Comparison of ENCODE assay signal across 8 cellular contexts in the genomic region with DNA sequence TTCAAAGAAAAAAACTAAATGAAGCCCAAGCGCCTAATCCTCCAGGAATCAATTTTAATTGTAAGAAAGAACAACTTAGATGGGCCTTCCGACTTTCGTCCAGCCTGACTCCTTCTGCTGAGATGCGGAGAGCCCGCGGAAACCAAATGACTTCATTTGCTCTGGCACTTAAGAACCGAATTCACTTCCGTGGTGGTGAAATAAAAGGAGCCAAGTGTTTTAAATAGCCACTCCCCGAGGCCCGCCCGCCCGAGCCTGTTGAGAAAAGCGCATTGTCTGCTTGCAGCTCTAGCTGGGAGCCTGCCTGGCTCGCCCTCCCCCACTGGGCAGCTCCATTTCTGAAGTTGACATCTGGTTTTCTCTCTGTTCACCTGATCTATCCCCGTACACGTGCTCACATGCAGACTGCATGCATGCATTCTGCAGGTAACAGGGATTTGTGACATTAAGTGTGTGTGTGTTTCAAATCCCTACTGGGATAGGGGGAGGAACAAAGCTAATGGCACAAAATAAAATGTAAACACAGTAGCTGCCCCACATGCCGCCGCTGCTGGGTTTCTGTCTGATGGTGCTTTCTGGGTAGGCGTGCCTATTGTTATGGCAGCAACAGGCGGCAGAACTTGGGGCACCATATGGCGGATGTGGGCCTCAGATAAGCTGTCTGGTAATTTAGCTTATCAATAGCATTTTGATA. TPM values are rescaled to one million over a fixed set of nuclear protein-coding genes. Genes with fewer than 3 reads are reported as not detected.
DNase-seq lines count a peak whose midpoint lies in the region; FAIRE-seq and TF ChIP-seq lines count a peak whose summit lies in the region.

No MANE protein-coding gene starts in this region.

- no peak overlapping the region for H2AFZ ChIP-seq in neuronal stem cell (ENCODE audit: low read length)

- H4K8ac ChIP-seq in neuronal stem cell (ENCODE audit: low read depth, low read length): no peak overlapping the region

- no peak overlapping the region for H3K18ac ChIP-seq in neuronal stem cell (ENCODE audit: low read length)

- H2AK5ac ChIP-seq in neuronal stem cell (ENCODE audit: low read depth, low read length): no peak overlapping the region

- H3K4ac ChIP-seq in neuronal stem cell (ENCODE audit: low read length): no peak overlapping the region

- DNase-seq in EL (peak; percentile 90), NCI-H1694 treated with DMSO at 0.1 percent for 48 hours (lab: John Stamatoyannopoulos, UW) (peak; percentile 39), frontal cortex (ENCODE audit: low spot score in 2 of 2) (peak; percentile 48 to 63), neuronal stem cell (ENCODE audit: low spot score) (peak; percentile 85), cerebellar nuclear complex (lab: John Stamatoyannopoulos, UW) (no peak), GM13977 (ENCODE audit: low spot score) (no peak)
- DNase-seq in activated CD4-positive, alpha-beta T cell treated with anti-CD3 and anti-CD28 coated beads, Interleukin-2, amount 10 ng/mL, durations not matched to agents 7 days and 5 days: peak; percentile 23
- DNase-seq in effector memory CD4-positive, alpha-beta T cell: no peak

- H3K23ac ChIP-seq in neuronal stem cell (ENCODE audit: low read depth, low read length, poor library complexity): no peak overlapping the region

- peak overlapping the region; percentile 61 for H3K4me2 ChIP-seq in neuronal stem cell (ENCODE audit: insufficient read depth, low read length, poor library complexity, severe bottlenecking)

- H3K27me3 ChIP-seq in neuronal stem cell (ENCODE audit: control insufficient read depth in 3 of 3, insufficient read depth in 3 of 3, low read depth in 1 of 3, low read length in 3 of 3): no peaks in the 10 kb centered on the region
- peaks cover 14% of the 10 kb centered on the region for H3K27me3 ChIP-seq in effector memory CD4-positive, alpha-beta T cell (replicated peaks; ENCODE audit: control insufficient read depth, insufficient read depth, low read length, poor library complexity, severe bottlenecking)

- FAIRE-seq in frontal cortex (lab: Jason Lieb, UNC): no peak

- peak overlapping the region in 1 of 2 donors; percentile 8 for H3K4me3 ChIP-seq in neuronal stem cell (ENCODE audit: low read length in 2 of 2)
- no peak overlapping the region for H3K4me3 ChIP-seq in effector memory CD4-positive, alpha-beta T cell (ENCODE audit: insufficient read depth, low read depth, low read length, poor library complexity, severe bottlenecking)

- H3K4me1 Mint-ChIP-seq in activated CD4-positive, alpha-beta T cell treated with anti-CD3 and anti-CD28 coated beads, Interleukin-2, amount 10 ng/mL, durations not matched to agents 7 days and 5 days: peaks cover 12% of the 10 kb centered on the region

- H3K9me3 Mint-ChIP-seq in activated CD4-positive, alpha-beta T cell treated with anti-CD3 and anti-CD28 coated beads, Interleukin-2, amount 10 ng/mL, durations not matched to agents 7 days and 5 days: no peaks in the 10 kb centered on the region

- TF ChIP-seq CTCF in GM13977 (IDR thresholded peaks at IDR 0.05; ENCODE audit: extremely low read depth, insufficient read depth, missing control alignments): no peak

- H2BK15ac ChIP-seq in neuronal stem cell (ENCODE audit: low read length): no peak overlapping the region

- CTCF ChIA-PET in activated CD4-positive, alpha-beta T cell treated with anti-CD3 and anti-CD28 coated beads, Interleukin-2, amount 10 ng/mL, durations not matched to agents 7 days and 5 days (lab: Charles Lee): interaction anchor here (0.8 to 0.9 kb wide), 2 partner anchors 10 to 12 kb away, joined by 3 read pairs; no protein-coding TSS in a partner anchor

- POLR2A ChIA-PET in activated CD4-positive, alpha-beta T cell treated with anti-CD3 and anti-CD28 coated beads, Interleukin-2, amount 10 ng/mL, durations not matched to agents 7 days and 5 days (lab: Charles Lee): no interaction called here

- WGBS in neuronal stem cell (ENCODE audit: extremely low coverage in 2 of 2, insufficient read length in 2 of 2, insufficient replicate concordance in 1 of 2), 2 donors: no CpG with 5 or more reads among the region's 21 CpGs

- no peak overlapping the region for H4K91ac ChIP-seq in neuronal stem cell (ENCODE audit: low read depth, low read length, poor library complexity)

- peaks cover 35 to 67% of the 10 kb centered on the region in 2 donors for H3K4me1 ChIP-seq in neuronal stem cell (ENCODE audit: control insufficient read depth in 2 of 2, insufficient read depth in 1 of 2, low read depth in 1 of 2, low read length in 2 of 2)
- peaks cover 4% of the 10 kb centered on the region for H3K4me1 ChIP-seq in effector memory CD4-positive, alpha-beta T cell (ENCODE audit: control insufficient read depth, insufficient read depth, low read length, poor library complexity, severe bottlenecking)

- H3K14ac ChIP-seq in neuronal stem cell (ENCODE audit: low read length): no peak overlapping the region

- H3K27me3 Mint-ChIP-seq in activated CD4-positive, alpha-beta T cell treated with anti-CD3 and anti-CD28 coated beads, Interleukin-2, amount 10 ng/mL, durations not matched to agents 7 days and 5 days: peaks cover 90% of the 10 kb centered on the region

- H3K27ac Mint-ChIP-seq in activated CD4-positive, alpha-beta T cell treated with anti-CD3 and anti-CD28 coated beads, Interleukin-2, amount 10 ng/mL, durations not matched to agents 7 days and 5 days: no peak overlapping the region

- H3K79me1 ChIP-seq in neuronal stem cell (ENCODE audit: low read depth, low read length): peaks cover 5% of the 10 kb centered on the region

- H3K27ac ChIP-seq in neuronal stem cell (replicated peaks; ENCODE audit: low read length): peak overlapping the region; percentile 60
- no peak overlapping the region for H3K27ac ChIP-seq in effector memory CD4-positive, alpha-beta T cell (ENCODE audit: insufficient read depth, low read length, poor library complexity, severe bottlenecking)

- H3K9ac ChIP-seq in neuronal stem cell (ENCODE audit: low read depth, low read length, poor library complexity): no peak overlapping the region

- no peak overlapping the region for H2BK5ac ChIP-seq in neuronal stem cell (ENCODE audit: low read length)

- no peak overlapping the region for H2BK12ac ChIP-seq in neuronal stem cell (ENCODE audit: low read length)

- no peak overlapping the region for H3K4me3 Mint-ChIP-seq in activated CD4-positive, alpha-beta T cell treated with anti-CD3 and anti-CD28 coated beads, Interleukin-2, amount 10 ng/mL, durations not matched to agents 7 days and 5 days

- H3K36me3 Mint-ChIP-seq in activated CD4-positive, alpha-beta T cell treated with anti-CD3 and anti-CD28 coated beads, Interleukin-2, amount 10 ng/mL, durations not matched to agents 7 days and 5 days (ENCODE audit: low read depth): no peaks in the 10 kb centered on the region

- in situ Hi-C loops in GM13977 (cut with MboI; ENCODE audit: low pct_unique_long_range_greater_than_20kb, low sequenced_read_pairs, unreplicated experiment): no loop called here

- no peak overlapping the region for H2BK120ac ChIP-seq in neuronal stem cell (ENCODE audit: low read depth, low read length)

- H3K9me3 ChIP-seq in neuronal stem cell (replicated peaks in 1 of 2; ENCODE audit: control insufficient read depth in 2 of 2, insufficient read depth in 1 of 2, low read depth in 1 of 2, low read length in 2 of 2): no peaks in the 10 kb centered on the region
- no peaks in the 10 kb centered on the region for H3K9me3 ChIP-seq in effector memory CD4-positive, alpha-beta T cell (ENCODE audit: control insufficient read depth, low read length)

- peaks cover 5 to 36% of the 10 kb centered on the region in 2 donors for H3K36me3 ChIP-seq in neuronal stem cell (replicated peaks in 1 of 2; ENCODE audit: control insufficient read depth in 2 of 2, insufficient read depth in 2 of 2, low read length in 2 of 2)
- no peaks in the 10 kb centered on the region for H3K36me3 ChIP-seq in effector memory CD4-positive, alpha-beta T cell (ENCODE audit: control insufficient read depth, insufficient read depth, low read length)

RNA-seq across cellular contexts. Expression of a gene that starts 6.2 kb away (rescaled TPM):
- under 1 TPM; 0.12 to 0.15 TPM for total RNA-seq in activated CD4-positive, alpha-beta T cell treated with anti-CD3 and anti-CD28 coated beads, Interleukin-2, amount 10 ng/mL, durations not matched to agents 7 days and 5 days
- total RNA-seq in frontal cortex: 12.2 TPM
- 57.7 TPM for polyA plus RNA-seq in neuronal stem cell (2013, experiment 1 of 2)
- 58.5 TPM for polyA plus RNA-seq in neuronal stem cell (2013, experiment 2 of 2)

Comparison
In these comparisons a context has a peak if more than half of its experiments do, and no peak if none do; other contexts are left out.
1. DNase-seq: peak in EL (single experiment), NCI-H1694 treated with DMSO at 0.1 percent for 48 hours (single experiment), activated CD4-positive, alpha-beta T cell treated with anti-CD3 and anti-CD28 coated beads, Interleukin-2, amount 10 ng/mL, durations not matched to agents 7 days and 5 days (single experiment), frontal cortex (2 of 2) and neuronal stem cell (single experiment); none in effector memory CD4-positive, alpha-beta T cell (0 of 3), cerebellar nuclear complex (0 of 2) and GM13977 (single experiment).
2. RNA of a gene that starts 6.2 kb away (total RNA-seq): 12.2 TPM in frontal cortex (single experiment); 0.12 to 0.15 TPM in activated CD4-positive, alpha-beta T cell treated with anti-CD3 and anti-CD28 coated beads, Interleukin-2, amount 10 ng/mL, durations not matched to agents 7 days and 5 days; every median in the first group is over 10 times any median in the second.